In genomic region chr11:57527056-57527631, GRCh38 we compare ENCODE assay signal across 8 cellular contexts. TPM values are rescaled to one million over a fixed set of nuclear protein-coding genes. Genes with fewer than 3 reads are reported as not detected.
DNase-seq lines count a peak whose midpoint lies in the region; ATAC-seq and TF ChIP-seq lines count a peak whose summit lies in the region.

No MANE protein-coding gene starts in this region.

- H3K79me2 ChIP-seq in DOHH2 (ENCODE audit: control insufficient read depth, low read length) (peaks cover 36% of the 10 kb centered on the region), smooth muscle cell (ENCODE audit: low read depth) (peaks cover 9% of the 10 kb centered on the region)

- peak; percentile 65 to 79 for DNase-seq in Kasumi-1 (lab: John Stamatoyannopoulos, UW)
- peak in 33 of 34 experiments; percentile 33 to 79 (median 65) for DNase-seq in T-cell
- DNase-seq in adrenal gland, result peak; percentile 60 to 88 (median 78)
- peak; percentile 27 for DNase-seq in hepatic stellate cell (ENCODE audit: low spot score)
- peak; percentile 7 for DNase-seq in smooth muscle cell (lab: John Stamatoyannopoulos, UW; ENCODE audit: unreplicated experiment)

- H3K4me3 ChIP-seq in DOHH2 (ENCODE audit: low read length) (no peak overlapping the region), adrenal gland (no peak overlapping the region), smooth muscle cell (no peak overlapping the region)

- H3K4me1 Mint-ChIP-seq in T-cell, result peaks cover 32 to 38% (median 36%) of the 10 kb centered on the region in 3 donors

- peak overlapping the region; percentile 11 to 59 for H3K27ac Mint-ChIP-seq in T-cell

- TF ChIP-seq CTCF in DOHH2 (IDR thresholded peaks at IDR 0.05; ENCODE audit: low read depth, low read length, poor library complexity, severe bottlenecking) (peak; percentile 94), adrenal gland (IDR thresholded peaks at IDR 0.05) (peak; percentile 89 to 96 (median 92)), smooth muscle cell (IDR thresholded peaks at IDR 0.05; ENCODE audit: borderline replicate concordance, insufficient read depth, poor library complexity, severe bottlenecking) (peak; percentile 91)

- peaks cover 5% of the 10 kb centered on the region for H3K36me3 Mint-ChIP-seq in T-cell

- H3K36me3 ChIP-seq in DOHH2 (ENCODE audit: control insufficient read depth, low read length), result peaks cover 46% of the 10 kb centered on the region
- no peaks in the 10 kb centered on the region for H3K36me3 ChIP-seq in adrenal gland (replicated peaks in 1 of 2)
- H3K36me3 ChIP-seq in smooth muscle cell (ENCODE audit: low read depth), result no peaks in the 10 kb centered on the region

- no peaks in the 10 kb centered on the region for H3K27me3 Mint-ChIP-seq in T-cell

- H3K27ac ChIP-seq in DOHH2 (ENCODE audit: low read depth, low read length) (no peak overlapping the region), adrenal gland (no peak overlapping the region), smooth muscle cell (ENCODE audit: low read depth) (no peak overlapping the region)

- H3K9me3 Mint-ChIP-seq in T-cell, result no peaks in the 10 kb centered on the region

- H3K9me2 ChIP-seq in DOHH2 (replicated peaks; ENCODE audit: control insufficient read depth, low read length), result no peaks in the 10 kb centered on the region

- H3K9ac ChIP-seq in smooth muscle cell (ENCODE audit: low read depth), result no peak overlapping the region

- CTCF ChIA-PET in T-cell (lab: Charles Lee), result interaction anchor here (0.6 to 7.9 kb wide), 30 partner anchors 9 to 273 kb away, joined by 3 to 126 read pairs (median 5); partner anchors contain the start of genes RTN4RL2 (in 2 of the 2), MED19 (in 1 of the 2), SLC43A1 (in 1 of the 2) and TMX2 (in 1 of the 2)

- H4K20me1 ChIP-seq in DOHH2 (ENCODE audit: control insufficient read depth, insufficient read depth, low read depth, low read length) (no peaks in the 10 kb centered on the region), smooth muscle cell (ENCODE audit: low read depth) (no peaks in the 10 kb centered on the region)

- H3K4me1 ChIP-seq in DOHH2 (ENCODE audit: control insufficient read depth, low read length), result peaks cover 30% of the 10 kb centered on the region
- H3K4me1 ChIP-seq in adrenal gland (replicated peaks in 1 of 2), result peaks cover 8 to 18% of the 10 kb centered on the region in 2 donors
- H3K4me1 ChIP-seq in smooth muscle cell (ENCODE audit: low read depth), result peaks cover 7% of the 10 kb centered on the region

- ATAC-seq in T-cell (replicated peaks in 1 of 4) (no peak), HG03457 (IDR thresholded peaks at IDR 0.05; ENCODE audit: unreplicated experiment) (no peak), GM19324 (IDR thresholded peaks at IDR 0.05; ENCODE audit: low FRiP score, unreplicated experiment) (no peak)

- TF ChIP-seq POLR2A in adrenal gland (IDR thresholded peaks at IDR 0.05), result no peak

- POLR2A ChIA-PET in T-cell (lab: Charles Lee), result interaction anchor here (0.5 to 1.9 kb wide), 2 partner anchors 34 to 128 kb away, joined by 6 to 11 read pairs; no protein-coding TSS in a partner anchor

- H3K4me2 ChIP-seq in DOHH2 (ENCODE audit: low read length), result no peak overlapping the region
- no peak overlapping the region for H3K4me2 ChIP-seq in smooth muscle cell

- H2AFZ ChIP-seq in smooth muscle cell (ENCODE audit: low read depth), result no peak overlapping the region

- H3F3A ChIP-seq in DOHH2 (ENCODE audit: control insufficient read depth, insufficient read depth) (no peaks in the 10 kb centered on the region; the same call in 1 of the 2 replicates), smooth muscle cell (ENCODE audit: low read depth) (no peaks in the 10 kb centered on the region)

- no peak overlapping the region for H3K4me3 Mint-ChIP-seq in T-cell

- no peaks in the 10 kb centered on the region for H3K27me3 ChIP-seq in DOHH2 (ENCODE audit: control insufficient read depth, low read length)
- no peaks in the 10 kb centered on the region for H3K27me3 ChIP-seq in adrenal gland
- no peaks in the 10 kb centered on the region for H3K27me3 ChIP-seq in smooth muscle cell (ENCODE audit: low read depth)

- intact Hi-C loops in adrenal gland (cut with DNase I), result loop anchor here (2.0 to 10.0 kb wide), 4 partner anchors 34 to 172 kb away; partner anchors contain the start of gene RTN4RL2 (in 1 of the 2)

- WGBS in adrenal gland, 4 donors, result 16 to 21% (median 18%) methylated on average over 7 of the region's 7 CpGs
- WGBS in smooth muscle cell (ENCODE audit: low lambda C conversion rate), result 23% methylated on average over 7 of the region's 7 CpGs

- no peaks in the 10 kb centered on the region for H3K9me3 ChIP-seq in DOHH2 (ENCODE audit: control insufficient read depth, insufficient read depth, low read length)
- no peaks in the 10 kb centered on the region for H3K9me3 ChIP-seq in adrenal gland (replicated peaks in 1 of 3)
- H3K9me3 ChIP-seq in smooth muscle cell (replicated peaks; ENCODE audit: low read depth), result no peaks in the 10 kb centered on the region

RNA-seq across cellular contexts. Expression of gene TIMM10, which starts 3.4 kb away (rescaled TPM):
- total RNA-seq in T-cell (10 to 100 TPM; 20.7 to 33.2 (median 26.2) TPM), adrenal gland (10 to 100 TPM; 35.6 to 89.0 (median 53.7) TPM), smooth muscle cell (31.1 and 34.2 TPM in 2 replicates)
- polyA plus RNA-seq in adrenal gland (10 to 100 TPM; 23.9 to 72.5 (median 48.8) TPM), smooth muscle cell (108 and 110 TPM in 2 replicates)

RNA-seq across cellular contexts. Expression of gene SMTNL1, which starts 10.3 kb away (rescaled TPM):
- total RNA-seq in T-cell (not detected), adrenal gland (under 1 TPM in 1 of 8 donors, not detected in 7; 0.30 TPM), smooth muscle cell (not detected in 2 replicates)
- polyA plus RNA-seq in adrenal gland (not detected), smooth muscle cell (not detected in 2 replicates)

RNA-seq across cellular contexts. Expression of gene SLC43A1, which starts 11.6 kb away (rescaled TPM):
- total RNA-seq in T-cell (10 to 100 TPM in 4 of 5 donors, 1 to 10 TPM in 1; 8.8 to 31.6 (median 25.1) TPM), adrenal gland (10 to 100 TPM in 7 of 8 donors, 1 to 10 TPM in 1; 6.8 to 32.3 (median 26.4) TPM), smooth muscle cell (1.3 and 9.4 TPM in 2 replicates)
- polyA plus RNA-seq in adrenal gland (10 to 100 TPM in 2 of 3 donors, 1 to 10 TPM in 1; 3.8 to 24.8 (median 14.8) TPM), smooth muscle cell (7.3 and 7.4 TPM in 2 replicates)

RNA-seq across cellular contexts. Expression of gene UBE2L6, which starts 40.3 kb away (rescaled TPM):
- 10 to 100 TPM; 61.7 to 97.2 (median 80.3) TPM for total RNA-seq in T-cell
- total RNA-seq in adrenal gland, result 100 to 1,000 TPM in 2 of 8 donors, 10 to 100 TPM in 6; 38.7 to 108 (median 83.0) TPM
- 10 to 100 TPM; 38.0 to 89.4 (median 38.2) TPM for polyA plus RNA-seq in adrenal gland
- total RNA-seq in smooth muscle cell, result 14.4 and 15.1 TPM in 2 replicates
- 28.2 and 28.8 TPM in 2 replicates for polyA plus RNA-seq in smooth muscle cell

Comparison
In these comparisons a context has a peak if more than half of its experiments do, and no peak if none do; other contexts are left out.
1. DNase-seq: peak in every context shown above with its lines; median percentile 78 in adrenal gland; 72 in Kasumi-1; 65 in T-cell; 27 in hepatic stellate cell; 7 in smooth muscle cell.